9 cellular contexts compared by ENCODE assay signal in genomic region chr1:209585672-209586071, GRCh38. TPM values are rescaled to one million over a fixed set of nuclear protein-coding genes. Genes with fewer than 3 reads are reported as not detected.
A peak's percentile ranks its signal among the peaks of the same experiment; 100 is the strongest.
DNase-seq lines count a peak whose midpoint lies in the region; ATAC-seq lines count a peak whose summit lies in the region.
"Had no signal": no experiment of that assay in that cellular context is flagged by ENCODE, and none has a peak within 500 bp of the region (broad histone marks: within the 10 kb centered on the region; RNA-seq: fewer than 3 reads in every experiment).

No MANE protein-coding gene starts in this region.

- peaks cover 34% of the 10 kb centered on the region for H3K27me3 Mint-ChIP-seq in stimulated activated naive CD8-positive, alpha-beta T cell treated with anti-CD3 and anti-CD28 coated beads, Interleukin-15, amount 100 ng/mL, for 72 hours

- no peak overlapping the region for H3K27ac ChIP-seq in skeletal muscle tissue (ENCODE audit: low read depth, low read length)

- peak; percentile 30 for ATAC-seq in stimulated activated naive CD8-positive, alpha-beta T cell treated with anti-CD3 and anti-CD28 coated beads, Interleukin-15, amount 100 ng/mL, for 72 hours
- no peak for ATAC-seq in stimulated activated naive CD8-positive, alpha-beta T cell treated with anti-CD3 and anti-CD28 coated beads, Interleukin-15, Interleukin-2, amounts not matched to agents 100 U/mL and 50 U/mL, for 24 hours
- no peak for ATAC-seq in GM18858 (IDR thresholded peaks at IDR 0.05; ENCODE audit: unreplicated experiment)

- H3K9me3 ChIP-seq in adipocyte (ENCODE audit: control insufficient read depth, low read length) (no peaks in the 10 kb centered on the region), skeletal muscle tissue (ENCODE audit: control insufficient read depth in 3 of 3, low read length in 3 of 3) (no peaks in the 10 kb centered on the region)

- peaks cover 6% of the 10 kb centered on the region for H3K4me1 Mint-ChIP-seq in stimulated activated naive CD8-positive, alpha-beta T cell treated with anti-CD3 and anti-CD28 coated beads, Interleukin-15, amount 100 ng/mL, for 72 hours

- H3K9me3 Mint-ChIP-seq in stimulated activated naive CD8-positive, alpha-beta T cell treated with anti-CD3 and anti-CD28 coated beads, Interleukin-15, amount 100 ng/mL, for 72 hours, result no peaks in the 10 kb centered on the region

- H3K9ac ChIP-seq in adipocyte (ENCODE audit: low read length) (no peak overlapping the region), skeletal muscle tissue (ENCODE audit: low read depth in 1 of 3, low read length in 3 of 3) (peak overlapping the region in 1 of 3 donors; percentile 33)

- H3K4me3 ChIP-seq in adipocyte (ENCODE audit: low read length), result peak overlapping the region; percentile 53
- H3K4me3 ChIP-seq in skeletal muscle tissue (ENCODE audit: low read length in 3 of 3), result peak overlapping the region in 2 of 3 donors; percentile 39 to 46

- H3K4me3 Mint-ChIP-seq in stimulated activated naive CD8-positive, alpha-beta T cell treated with anti-CD3 and anti-CD28 coated beads, Interleukin-15, amount 100 ng/mL, for 72 hours, result peak overlapping the region; percentile 9 to 65

- H3K27me3 ChIP-seq in adipocyte (replicated peaks; ENCODE audit: control insufficient read depth, insufficient read depth, low read length) (no peaks in the 10 kb centered on the region), skeletal muscle tissue (ENCODE audit: control insufficient read depth in 3 of 3, insufficient read depth in 3 of 3, low read length in 3 of 3) (peaks cover 16 to 30% (median 27%) of the 10 kb centered on the region in 3 donors)

- H3K27ac Mint-ChIP-seq in stimulated activated naive CD8-positive, alpha-beta T cell treated with anti-CD3 and anti-CD28 coated beads, Interleukin-15, amount 100 ng/mL, for 72 hours, result no peak overlapping the region

- H3K4me1 ChIP-seq in adipocyte (ENCODE audit: control insufficient read depth, insufficient read depth, low read length), result peaks cover 14% of the 10 kb centered on the region
- H3K4me1 ChIP-seq in skeletal muscle tissue (ENCODE audit: control insufficient read depth in 3 of 3, insufficient read depth in 3 of 3, low read length in 3 of 3), result peaks cover 6 to 12% (median 9%) of the 10 kb centered on the region in 3 donors

- DNase-seq in stimulated activated naive CD8-positive, alpha-beta T cell treated with anti-CD3 and anti-CD28 coated beads, Interleukin-15, amount 100 ng/mL, for 72 hours, result no peak
- DNase-seq in stimulated activated naive CD8-positive, alpha-beta T cell treated with anti-CD3 and anti-CD28 coated beads, Interleukin-15, Interleukin-2, amounts not matched to agents 100 U/mL and 50 U/mL, for 24 hours, result no peak
- DNase-seq in adipocyte (ENCODE audit: low read depth) (peak; percentile 79), hypothalamus (lab: John Stamatoyannopoulos, UW) (peak in 42 of 51 donors; percentile 9 to 83 (median 56)), HuH-7.5 (ENCODE audit: low spot score) (no peak), NCI-H226 (no peak)

- H3K36me3 ChIP-seq in adipocyte (ENCODE audit: control insufficient read depth, insufficient read depth, low read length, severe bottlenecking) (no peaks in the 10 kb centered on the region), skeletal muscle tissue (ENCODE audit: control insufficient read depth in 3 of 3, insufficient read depth in 3 of 3, low read length in 3 of 3) (no peaks in the 10 kb centered on the region)

RNA-seq across cellular contexts. Expression of gene CAMK1G, which starts 2.2 kb away (rescaled TPM):
- total RNA-seq in skeletal muscle tissue, result not detected
- total RNA-seq: T-helper 2 cell treated with Interferon-gamma antibody and Interleukin-4, amounts not matched to agents 100 ng/mL and 5 ng/mL, for 36 hours had no signal

Comparison
In these comparisons a context has a peak if more than half of its experiments do, and no peak if none do; other contexts are left out.
1. DNase-seq: peak in adipocyte (single experiment) and hypothalamus (42 of 51); none in stimulated activated naive CD8-positive, alpha-beta T cell treated with anti-CD3 and anti-CD28 coated beads, Interleukin-15, amount 100 ng/mL, for 72 hours (0 of 2), stimulated activated naive CD8-positive, alpha-beta T cell treated with anti-CD3 and anti-CD28 coated beads, Interleukin-15, Interleukin-2, amounts not matched to agents 100 U/mL and 50 U/mL, for 24 hours (single experiment), HuH-7.5 (single experiment) and NCI-H226 (single experiment).